In genomic region chr22:43036282-43036751, GRCh38 we compare ENCODE assay signal across 8 cellular contexts. TPM values are rescaled to one million over a fixed set of nuclear protein-coding genes. Genes with fewer than 3 reads are reported as not detected.
DNase-seq lines count a peak whose midpoint lies in the region; ATAC-seq and TF ChIP-seq lines count a peak whose summit lies in the region.
"Not testable (repeated sequence)": the region's sequence is repeated elsewhere in the genome, so short reads cannot be mapped to it uniquely, and the experiment has no call there.

No MANE protein-coding gene starts in this region.

- not testable (repeated sequence) for TF ChIP-seq POLR2A in heart left ventricle (IDR thresholded peaks at IDR 0.05); lower leg skin (IDR thresholded peaks at IDR 0.05); vagina (IDR thresholded peaks at IDR 0.05)

- H3K27me3 ChIP-seq in heart left ventricle, vagina: not testable (repeated sequence)

- 32 to 51% (median 39%) methylated on average over 15 of the region's 15 CpGs for WGBS in heart left ventricle, 4 donors
- 26 to 31% methylated on average over 13 to 15 of the region's 15 CpGs for WGBS in lower leg skin, 2 donors

- not testable (repeated sequence) for H3K36me3 ChIP-seq in heart left ventricle, vagina

- H3K4me1 ChIP-seq in heart left ventricle (peaks cover 0 to 15% (median 0%) of the 10 kb centered on the region in 12 donors), vagina (peaks cover 23% of the 10 kb centered on the region)

- not testable (repeated sequence) for H3K9me3 ChIP-seq in heart left ventricle, vagina

- DNase-seq in DMS53 (lab: John Stamatoyannopoulos, UW) (peak; percentile 41), NCI-H1694 (lab: John Stamatoyannopoulos, UW) (peak; percentile 11), amniotic epithelial cell (ENCODE audit: low read depth) (peak; percentile 60), heart left ventricle (peak; percentile 72 to 83 (median 78)), lower leg skin (ENCODE audit: low spot score in 2 of 2) (peak; percentile 64 to 94), renal cortical epithelial cell (ENCODE audit: low read depth) (peak; percentile 28)
- DNase-seq in vagina (ENCODE audit: extremely low spot score in 2 of 2), result not testable (repeated sequence)

- TF ChIP-seq CTCF in heart left ventricle (IDR thresholded peaks at IDR 0.05); lower leg skin (IDR thresholded peaks at IDR 0.05); vagina (IDR thresholded peaks at IDR 0.05): not testable (repeated sequence)

- H3K27ac ChIP-seq in heart left ventricle (peak overlapping the region in 9 of 12 donors; percentile 30 to 67 (median 57)), vagina (peak overlapping the region; percentile 55)

- intact Hi-C loops in heart left ventricle (cut with DNase I), result loop anchor here in 2 of 10 donors (10.0 kb wide), 1 partner anchor 172 kb away; no protein-coding TSS in a partner anchor
- intact Hi-C loops in lower leg skin (cut with DNase I; ENCODE audit: low total_unique reads), result loop anchor here (10.0 kb wide), 1 partner anchor 242 kb away; no protein-coding TSS in a partner anchor
- intact Hi-C loops in vagina (cut with DNase I), result not testable (repeated sequence)

- ATAC-seq in esophagus mucosa (peak; percentile 83), heart left ventricle (peak; percentile 83 to 96 (median 88))

- H3K4me3 ChIP-seq in heart left ventricle, result peak overlapping the region in 6 of 12 donors; percentile 6 to 29 (median 18)
- H3K4me3 ChIP-seq in lower leg skin (ENCODE audit: low read depth, poor library complexity, severe bottlenecking); vagina: not testable (repeated sequence)

RNA-seq across cellular contexts. Expression of gene PACSIN2, which starts 21.4 kb away (rescaled TPM):
- 29.7 TPM for total RNA-seq in esophagus mucosa
- 10 to 100 TPM; 42.5 to 87.1 (median 59.3) TPM for total RNA-seq in heart left ventricle
- 10 to 100 TPM; 26.5 to 60.4 TPM for polyA plus RNA-seq in heart left ventricle
- 10 to 100 TPM; 46.3 to 88.8 (median 58.2) TPM for total RNA-seq in lower leg skin
- 69.8 and 129 TPM in 2 replicates for total RNA-seq in renal cortical epithelial cell
- 46.2 TPM for total RNA-seq in vagina

RNA-seq across cellular contexts. Expression of gene TTLL1, which starts 52.9 kb away (rescaled TPM):
- total RNA-seq in esophagus mucosa, result 4.7 TPM
- total RNA-seq in heart left ventricle, result 10 to 100 TPM in 4 of 9 donors, 1 to 10 TPM in 5; 4.4 to 13.2 (median 8.4) TPM
- 1 to 10 TPM; 4.7 to 5.2 TPM for polyA plus RNA-seq in heart left ventricle
- total RNA-seq in lower leg skin, result 1 to 10 TPM; 1.9 to 7.9 (median 5.4) TPM
- total RNA-seq in renal cortical epithelial cell, result 10.8 and 18.2 TPM in 2 replicates
- total RNA-seq in vagina, result 5.9 TPM
